ENCODE assay signal across 16 cellular contexts in the genomic region with DNA sequence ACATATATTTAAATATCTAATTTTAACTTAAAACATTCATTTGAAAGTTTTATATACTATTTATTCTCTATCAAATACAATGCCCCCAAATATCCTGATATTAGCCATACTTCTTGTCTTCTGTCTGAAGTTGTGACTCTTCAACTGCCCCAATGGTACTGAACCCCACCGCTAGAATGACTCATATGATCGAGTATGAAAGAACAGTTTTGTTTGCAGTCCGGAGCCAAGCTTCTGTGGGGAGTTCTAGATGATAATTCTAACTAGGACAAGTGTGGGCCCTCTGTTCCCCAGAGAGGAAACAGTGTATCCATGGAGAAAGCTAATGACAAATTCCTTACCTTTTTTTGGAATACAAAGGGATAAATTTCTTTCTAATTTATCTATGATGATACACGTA. TPM values are rescaled to one million over a fixed set of nuclear protein-coding genes. Genes with fewer than 3 reads are reported as not detected.
"Had no signal": no experiment of that assay in that cellular context is flagged by ENCODE, and none has a peak within 500 bp of the region (broad histone marks: within the 10 kb centered on the region; RNA-seq: fewer than 3 reads in every experiment).

No MANE protein-coding gene starts in this region.

- H3K27ac ChIP-seq: breast epithelium, thoracic aorta had no signal

- H3K27ac Mint-ChIP-seq: activated naive CD8-positive, alpha-beta T cell; natural killer cell treated with Interleukin-12 subunit alpha and Interleukin-12 subunit beta and Interleukin-15 and Interleukin-18, amount 100 ng/mL, for 72 hours; stimulated activated naive CD8-positive, alpha-beta T cell treated with anti-CD3 and anti-CD28 coated beads, Interleukin-15, Interleukin-2, amounts not matched to agents 100 ng/mL and 50 ng/mL, for 24 hours; T-helper 2 cell treated with Interferon-gamma antibody and Interleukin-4, amounts not matched to agents 5 μg/mL and 100 μg/mL, for 36 hours had no signal

- H3K36me3 ChIP-seq: breast epithelium, thoracic aorta had no signal

- H3K9me3 Mint-ChIP-seq: natural killer cell treated with Interleukin-12 subunit alpha and Interleukin-12 subunit beta and Interleukin-15 and Interleukin-18, amount 100 ng/mL, for 72 hours; T-helper 2 cell treated with Interferon-gamma antibody and Interleukin-4, amounts not matched to agents 5 μg/mL and 100 μg/mL, for 36 hours had no signal

- H3K4me3 ChIP-seq: breast epithelium, thoracic aorta had no signal

- H3K4me1 ChIP-seq: breast epithelium had no signal

- DNase-seq: activated CD4-positive, alpha-beta T cell treated with anti-CD3 and anti-CD28 coated beads, Interleukin-2, amount 50 U/mL, for 48 hours; activated CD4-positive, CD25-positive, alpha-beta regulatory T cell treated with anti-CD3 and anti-CD28 coated beads, Interleukin-2, amount 50 U/mL, for 72 hours; activated gamma-delta T cell; activated T-cell treated with anti-CD3 and anti-CD28 coated beads, Interleukin-2, amount 50 U/mL, for 48 hours; left colon; mammary epithelial cell; stimulated activated CD4-positive, alpha-beta T cell treated with anti-CD3 and anti-CD28 coated beads, Interleukin-4, amount 100 ng/mL, for 24 hours; SW 1271 had no signal

- H3K9me3 ChIP-seq: thoracic aorta had no signal

- H3K36me3 Mint-ChIP-seq: activated naive CD8-positive, alpha-beta T cell; natural killer cell treated with Interleukin-12 subunit alpha and Interleukin-12 subunit beta and Interleukin-15 and Interleukin-18, amount 100 ng/mL, for 72 hours had no signal

- ATAC-seq: left colon; natural killer cell treated with Interleukin-12 subunit alpha and Interleukin-12 subunit beta and Interleukin-15 and Interleukin-18, amount 100 ng/mL, for 72 hours had no signal

- H3K4me3 Mint-ChIP-seq: activated naive CD8-positive, alpha-beta T cell; natural killer cell treated with Interleukin-12 subunit alpha and Interleukin-12 subunit beta and Interleukin-15 and Interleukin-18, amount 100 ng/mL, for 72 hours; stimulated activated naive CD8-positive, alpha-beta T cell treated with anti-CD3 and anti-CD28 coated beads, Interleukin-15, Interleukin-2, amounts not matched to agents 100 ng/mL and 50 ng/mL, for 24 hours; T-helper 2 cell treated with Interferon-gamma antibody and Interleukin-4, amounts not matched to agents 5 μg/mL and 100 μg/mL, for 36 hours had no signal

RNA-seq across cellular contexts. Expression of a gene that starts 24.7 kb away (rescaled TPM):
- total RNA-seq: breast epithelium; left colon; mammary epithelial cell; natural killer cell treated with Interleukin-12 subunit alpha and Interleukin-12 subunit beta and Interleukin-15 and Interleukin-18, amount 100 ng/mL, for 72 hours; pulmonary artery endothelial cell; thoracic aorta; urinary bladder had no signal
- polyA plus RNA-seq: mammary epithelial cell, urinary bladder had no signal

RNA-seq across cellular contexts. Expression of a gene that starts 29.5 kb away (rescaled TPM):
- total RNA-seq: breast epithelium; left colon; mammary epithelial cell; natural killer cell treated with Interleukin-12 subunit alpha and Interleukin-12 subunit beta and Interleukin-15 and Interleukin-18, amount 100 ng/mL, for 72 hours; pulmonary artery endothelial cell; thoracic aorta; urinary bladder had no signal
- polyA plus RNA-seq: mammary epithelial cell, urinary bladder had no signal

RNA-seq across cellular contexts. Expression of a gene that starts 34.4 kb away (rescaled TPM):
- total RNA-seq: breast epithelium; left colon; mammary epithelial cell; natural killer cell treated with Interleukin-12 subunit alpha and Interleukin-12 subunit beta and Interleukin-15 and Interleukin-18, amount 100 ng/mL, for 72 hours; pulmonary artery endothelial cell; thoracic aorta; urinary bladder had no signal
- polyA plus RNA-seq: mammary epithelial cell, urinary bladder had no signal

RNA-seq across cellular contexts. Expression of a gene that starts 39.2 kb away (rescaled TPM):
- total RNA-seq: breast epithelium; left colon; mammary epithelial cell; natural killer cell treated with Interleukin-12 subunit alpha and Interleukin-12 subunit beta and Interleukin-15 and Interleukin-18, amount 100 ng/mL, for 72 hours; pulmonary artery endothelial cell; thoracic aorta; urinary bladder had no signal
- polyA plus RNA-seq: mammary epithelial cell, urinary bladder had no signal
